ENCODE assay signal across 1 cellular context in genomic region chr2:12456293-12457151, GRCh38.
TF ChIP-seq lines count a peak whose summit lies in the region.

No MANE protein-coding gene starts in this region.

TF ChIP-seq in K562, 482 proteins besides CTCF, POLR2A, EP300 and RAD21 (continued from another document and continues in another):
- TF ChIP-seq SFPQ (IDR thresholded peaks at IDR 0.05; ENCODE audit: low read depth, low read length) (no peak), PTBP1 (IDR thresholded peaks at IDR 0.05; ENCODE audit: low read depth, low read length) (no peak), ZBTB34 (CRISPR knock-in tag; IDR thresholded peaks at IDR 0.05) (no peak), POU5F1 (IDR thresholded peaks at IDR 0.05; ENCODE audit: borderline replicate concordance, low read depth, low read length, partially characterized antibody) (no peak), ZNF280A (IDR thresholded peaks at IDR 0.05; ENCODE audit: low read depth, partially characterized antibody) (no peak), HMGN3 (IDR thresholded peaks at IDR 0.05; ENCODE audit: borderline replicate concordance, extremely low read depth, insufficient read length, low read depth, low read length) (peak; percentile 18), U2AF2 (optimal IDR thresholded peaks at IDR 0.05; ENCODE audit: low read depth, low read length) (no peak), ZNF445 (CRISPR knock-in tag; IDR thresholded peaks at IDR 0.05; ENCODE audit: low read depth) (no peak), NCOA2 (IDR thresholded peaks at IDR 0.05; ENCODE audit: partially characterized antibody in 2 of 2) (no peak), ZNF253 (CRISPR knock-in tag; conservative IDR thresholded peaks at IDR 0.05) (no peak), HDAC8 (tag; IDR thresholded peaks at IDR 0.05) (no peak), ZBTB9 (CRISPR knock-in tag; IDR thresholded peaks at IDR 0.05) (no peak), RBM14 (IDR thresholded peaks at IDR 0.05; ENCODE audit: borderline replicate concordance, insufficient read depth, low read depth, low read length) (no peak), VEZF1 (CRISPR knock-in tag; IDR thresholded peaks at IDR 0.05) (peak; percentile 25; the same call in 1 of the 2 replicates), MYBL2 (IDR thresholded peaks at IDR 0.05; ENCODE audit: low read depth) (peak; percentile 33; the same call in 1 of the 2 replicates), MYBL2 (CRISPR knock-in tag; IDR thresholded peaks at IDR 0.05; ENCODE audit: borderline replicate concordance) (no peak), KAT2B (IDR thresholded peaks at IDR 0.05; ENCODE audit: low read depth, low read length) (no peak), ILF3 (IDR thresholded peaks at IDR 0.05; ENCODE audit: borderline replicate concordance) (no peak), HMGXB4 (CRISPR knock-in tag; IDR thresholded peaks at IDR 0.05) (no peak), ZNF780A (CRISPR knock-in tag; IDR thresholded peaks at IDR 0.05) (no peak), ZNF79 (CRISPR knock-in tag; IDR thresholded peaks at IDR 0.05; ENCODE audit: low read depth) (no peak), ZNF121 (CRISPR knock-in tag; conservative IDR thresholded peaks at IDR 0.05) (no peak), PHF20 (IDR thresholded peaks at IDR 0.05; ENCODE audit: partially characterized antibody) (no peak), MCM3 (IDR thresholded peaks at IDR 0.05) (no peak), SRSF1 (IDR thresholded peaks at IDR 0.05; ENCODE audit: low read depth, low read length) (no peak), RB1 (IDR thresholded peaks at IDR 0.05; ENCODE audit: low read depth) (no peak), STAT5A (IDR thresholded peaks at IDR 0.05; ENCODE audit: borderline replicate concordance, low read length) (peak; percentile 46; the same call in 1 of the 2 replicates), RHOXF2B (CRISPR knock-in tag; conservative IDR thresholded peaks at IDR 0.05) (no peak), FOXK2 (conservative IDR thresholded peaks at IDR 0.05 in 1 of 2, IDR thresholded peaks at IDR 0.05 in 1 of 2; ENCODE audit: low read depth in 2 of 2) (no peak), NFXL1 (CRISPR knock-in tag; IDR thresholded peaks at IDR 0.05) (no peak), ETV5 (CRISPR knock-in tag; IDR thresholded peaks at IDR 0.05; ENCODE audit: low read depth) (0 out of 2 replicates have a peak, but pooled peaks have one; percentile 22), ZFP91 (CRISPR knock-in tag; IDR thresholded peaks at IDR 0.05) (no peak), POLR3A (IDR thresholded peaks at IDR 0.05; ENCODE audit: borderline replicate concordance, extremely low read depth, insufficient read depth, insufficient read length) (no peak), TAF7 (tag; IDR thresholded peaks at IDR 0.05) (no peak), MYC (IDR thresholded peaks at IDR 0.05; ENCODE audit: low read depth, low read length) (peak; percentile 92), MYC (CRISPR knock-in tag; IDR thresholded peaks at IDR 0.05; ENCODE audit: borderline replicate concordance, low read depth) (no peak), STAG1 (CRISPR knock-in tag; IDR thresholded peaks at IDR 0.05; ENCODE audit: borderline replicate concordance) (no peak), AFF1 (IDR thresholded peaks at IDR 0.05; ENCODE audit: low read depth in 1 of 2, partially characterized antibody in 2 of 2) (peak in 1 of 2 experiments; percentile 70), ZNF511 (CRISPR knock-in tag; IDR thresholded peaks at IDR 0.05) (no peak), SNAPC5 (CRISPR knock-in tag; IDR thresholded peaks at IDR 0.05) (no peak), IRF1 (CRISPR knock-in tag; IDR thresholded peaks at IDR 0.05; ENCODE audit: borderline replicate concordance) (no peak), CREB1 (IDR thresholded peaks at IDR 0.05) (no peak), CREB1 (CRISPR knock-in tag; IDR thresholded peaks at IDR 0.05) (no peak), MTA1 (IDR thresholded peaks at IDR 0.05; ENCODE audit: borderline replicate concordance) (no peak), ARID3A (IDR thresholded peaks at IDR 0.05; ENCODE audit: borderline replicate concordance, low read depth, low read length) (no peak), SMARCC2 (IDR thresholded peaks at IDR 0.05; ENCODE audit: low read depth) (peak; percentile 68; the same call in 1 of the 2 replicates)
